18 cellular contexts compared by ENCODE assay signal in genomic region chr15:35080226-35080625, GRCh38. TPM values are rescaled to one million over a fixed set of nuclear protein-coding genes. Genes with fewer than 3 reads are reported as not detected.
A peak's percentile ranks its signal among the peaks of the same experiment; 100 is the strongest.
DNase-seq lines count a peak whose midpoint lies in the region; ATAC-seq and TF ChIP-seq lines count a peak whose summit lies in the region.
"Had no signal": no experiment of that assay in that cellular context is flagged by ENCODE, and none has a peak within 500 bp of the region (broad histone marks: within the 10 kb centered on the region; RNA-seq: fewer than 3 reads in every experiment).

No MANE protein-coding gene starts in this region.

- TF ChIP-seq CTCF in uterus (IDR thresholded peaks at IDR 0.05) (no peak), thyroid gland (IDR thresholded peaks at IDR 0.05) (no peak), gastroesophageal sphincter (IDR thresholded peaks at IDR 0.05) (no peak)

- H3K27me3 ChIP-seq in uterus = no peaks in the 10 kb centered on the region
- H3K27me3 ChIP-seq in thyroid gland = no peaks in the 10 kb centered on the region
- no peaks in the 10 kb centered on the region for H3K27me3 ChIP-seq in gastroesophageal sphincter
- H3K27me3 ChIP-seq: BLaER1 treated with 17β-estradiol and CSF1 and Interleukin-3, amounts not matched to agents 10 nM and 100 nM had no signal

- H3K4me1 ChIP-seq in uterus (no peaks in the 10 kb centered on the region), thyroid gland (no peaks in the 10 kb centered on the region), gastroesophageal sphincter (peaks cover 0 to 18% (median 0%) of the 10 kb centered on the region in 3 donors)
- H3K4me1 ChIP-seq: BLaER1 treated with 17β-estradiol and CSF1 and Interleukin-3, amounts not matched to agents 10 nM and 100 nM had no signal

- TF ChIP-seq POLR2A in uterus (IDR thresholded peaks at IDR 0.05) = no peak
- TF ChIP-seq POLR2A in thyroid gland (IDR thresholded peaks at IDR 0.05) = no peak
- TF ChIP-seq POLR2A in gastroesophageal sphincter (IDR thresholded peaks at IDR 0.05) = no peak

- H3K27ac ChIP-seq in uterus = peak overlapping the region; percentile 76 to 78
- no peak overlapping the region for H3K27ac ChIP-seq in thyroid gland
- H3K27ac ChIP-seq in gastroesophageal sphincter = no peak overlapping the region
- H3K27ac ChIP-seq: BLaER1 treated with 17β-estradiol and CSF1 and Interleukin-3, amounts not matched to agents 10 nM and 100 nM had no signal

- peak overlapping the region; percentile 16 to 20 for H3K4me3 ChIP-seq in uterus
- H3K4me3 ChIP-seq in thyroid gland (replicated peaks in 1 of 3) = no peak overlapping the region
- H3K4me3 ChIP-seq in gastroesophageal sphincter = no peak overlapping the region
- H3K4me3 ChIP-seq: BLaER1 treated with 17β-estradiol and CSF1 and Interleukin-3, amounts not matched to agents 10 nM and 100 nM; GM23338 had no signal

- 71 to 74% methylated on average over 2 of the region's 2 CpGs for WGBS in thyroid gland, 2 donors
- 9 to 12% methylated on average over 2 of the region's 2 CpGs for WGBS in gastroesophageal sphincter (ENCODE audit: low coverage in 1 of 2), 2 donors

- TF ChIP-seq EP300 in gastroesophageal sphincter (IDR thresholded peaks at IDR 0.05) = no peak

- H3K9me3 ChIP-seq in uterus (no peaks in the 10 kb centered on the region), thyroid gland (no peaks in the 10 kb centered on the region), gastroesophageal sphincter (no peaks in the 10 kb centered on the region)

- ATAC-seq in SK-N-SH treated with all-trans-retinoic acid at 6 μM for 48 hours = peak; percentile 84
- ATAC-seq in GM18498 (IDR thresholded peaks at IDR 0.05; ENCODE audit: unreplicated experiment) = no peak
- no peak for ATAC-seq in gastroesophageal sphincter
- ATAC-seq in HG02588 (IDR thresholded peaks at IDR 0.05; ENCODE audit: unreplicated experiment) = no peak
- ATAC-seq: CD8-positive, alpha-beta T cell; GM23338; HCT116; HepG2 had no signal

- DNase-seq in EH (ENCODE audit: low read depth) = peak; percentile 49
- DNase-seq in fibroblast of peridontal ligament (ENCODE audit: extremely low read depth) = peak; percentile 46
- DNase-seq in uterus = no peak
- no peak for DNase-seq in thyroid gland
- DNase-seq: 8988T; Calu3; CD8-positive, alpha-beta T cell; GDM1 had no signal

- H3K36me3 ChIP-seq in uterus (no peaks in the 10 kb centered on the region), thyroid gland (no peaks in the 10 kb centered on the region), gastroesophageal sphincter (no peaks in the 10 kb centered on the region)
- H3K36me3 ChIP-seq: BLaER1 treated with 17β-estradiol and CSF1 and Interleukin-3, amounts not matched to agents 10 nM and 100 nM had no signal

- intact Hi-C loops in uterus (cut with DNase I; ENCODE audit: low total_unique reads) (no loop called here), thyroid gland (cut with DNase I) (no loop called here)

TF ChIP-seq in SK-N-SH treated with all-trans-retinoic acid at 6 μM for 48 hours, 23 proteins besides CTCF, POLR2A, EP300 and RAD21:
- TF ChIP-seq OSR1 (CRISPR knock-in tag; IDR thresholded peaks at IDR 0.05) = no peak

RNA-seq across cellular contexts. Expression of gene NANOGP8, which starts 4.9 kb away (rescaled TPM):
- total RNA-seq in uterus (1 to 10 TPM in 1 of 4 donors, not detected in 3; 2.8 TPM), thyroid gland (1 to 10 TPM in 3 of 4 donors, under 1 TPM in 1; 0.81 to 3.2 (median 2.6) TPM), gastroesophageal sphincter (1 to 10 TPM in 1 of 4 donors, not detected in 3; 4.0 TPM)
- total RNA-seq: A673; B cell; Calu3; CD8-positive, alpha-beta T cell had no signal

Comparison
In these comparisons a context has a peak if more than half of its experiments do, and no peak if none do; other contexts are left out.
1. DNase-seq: peak in EH (single experiment) and fibroblast of peridontal ligament (single experiment); none in uterus (0 of 2) and thyroid gland (0 of 2).
2. H3K27ac ChIP-seq: peak in uterus (2 of 2); none in thyroid gland (0 of 3) and gastroesophageal sphincter (0 of 4).
3. H3K4me3 ChIP-seq: peak in uterus (2 of 2); none in thyroid gland (0 of 3) and gastroesophageal sphincter (0 of 2).